8 cellular contexts compared by ENCODE assay signal in genomic region chr17:18258356-18259038, GRCh38. TPM values are rescaled to one million over a fixed set of nuclear protein-coding genes. Genes with fewer than 3 reads are reported as not detected.
DNase-seq lines count a peak whose midpoint lies in the region; ATAC-seq and TF ChIP-seq lines count a peak whose summit lies in the region.

Gene FLII, minus strand, starts transcription at chr17:18258738. Its CDS starts 48 bp downstream, at chr17:18258690.

- DNase-seq in SJSA1 (ENCODE audit: low read depth in 1 of 2, low spot score in 2 of 2) (peak in 1 of 2 experiments; percentile 85), glutamatergic neuron (peak; percentile 59), nucleus accumbens (lab: John Stamatoyannopoulos, UW) (peak in 47 of 56 donors; percentile 11 to 78 (median 59)), tibial artery (peak in 1 of 2 donors; percentile 43)

- H3K9me3 Mint-ChIP-seq in activated naive CD8-positive, alpha-beta T cell (ENCODE audit: low read depth) = no peaks in the 10 kb centered on the region
- H3K9me3 Mint-ChIP-seq in glutamatergic neuron (ENCODE audit: unreplicated experiment) = no peaks in the 10 kb centered on the region

- intact Hi-C loops in tibial artery (cut with DNase I; ENCODE audit: low total_unique reads) = no loop called here

- peak within 1 kb of the TSS; percentile 98 for H3K4me3 Mint-ChIP-seq in activated naive CD8-positive, alpha-beta T cell
- H3K4me3 Mint-ChIP-seq in glutamatergic neuron (ENCODE audit: unreplicated experiment) = peak within 1 kb of the TSS; percentile 98

- ATAC-seq in HG02981 (IDR thresholded peaks at IDR 0.05; ENCODE audit: unreplicated experiment) (peak; percentile 28), GM21786 (IDR thresholded peaks at IDR 0.05; ENCODE audit: unreplicated experiment) (no peak)

- H3K27me3 ChIP-seq in SJSA1 (replicated peaks) (no peaks in the 10 kb centered on the region), tibial artery (no peaks in the 10 kb centered on the region)

- H3K4me1 ChIP-seq in SJSA1 (replicated peaks) = peaks cover 37% of the 10 kb centered on the region
- peaks cover 0 to 58% (median 45%) of the 10 kb centered on the region in 4 donors for H3K4me1 ChIP-seq in tibial artery

- H3K4me3 ChIP-seq in GM08714 (ENCODE audit: low read length) (peak within 1 kb of the TSS; percentile 79), SJSA1 (peak within 1 kb of the TSS; percentile 99), tibial artery (peak within 1 kb of the TSS; percentile 89 to 93)

- H3K4me1 Mint-ChIP-seq in activated naive CD8-positive, alpha-beta T cell (ENCODE audit: low read depth) = peaks cover 41% of the 10 kb centered on the region
- no peaks in the 10 kb centered on the region for H3K4me1 Mint-ChIP-seq in glutamatergic neuron (ENCODE audit: low read depth, unreplicated experiment)

- no peaks in the 10 kb centered on the region for H3K9me3 ChIP-seq in SJSA1 (replicated peaks)
- H3K9me3 ChIP-seq in tibial artery = no peaks in the 10 kb centered on the region

- H3K27ac ChIP-seq in SJSA1 (peak within 1 kb of the TSS; percentile 95), tibial artery (peak within 1 kb of the TSS; percentile 98 to 99)

- no peaks in the 10 kb centered on the region for H3K36me3 Mint-ChIP-seq in activated naive CD8-positive, alpha-beta T cell
- no peaks in the 10 kb centered on the region for H3K36me3 Mint-ChIP-seq in glutamatergic neuron (ENCODE audit: unreplicated experiment)

- H3K27ac Mint-ChIP-seq in activated naive CD8-positive, alpha-beta T cell = peak within 1 kb of the TSS; percentile 93
- peak within 1 kb of the TSS; percentile 95 for H3K27ac Mint-ChIP-seq in glutamatergic neuron (ENCODE audit: unreplicated experiment)

- no peaks in the 10 kb centered on the region for H3K27me3 Mint-ChIP-seq in activated naive CD8-positive, alpha-beta T cell
- no peaks in the 10 kb centered on the region for H3K27me3 Mint-ChIP-seq in glutamatergic neuron (ENCODE audit: unreplicated experiment)

- H3K36me3 ChIP-seq in SJSA1 (peaks cover 58% of the 10 kb centered on the region), tibial artery (peaks cover 27 to 45% (median 39%) of the 10 kb centered on the region in 3 donors)

- TF ChIP-seq CTCF in glutamatergic neuron (IDR thresholded peaks at IDR 0.05; ENCODE audit: partially characterized antibody, unreplicated experiment) (no peak), tibial artery (IDR thresholded peaks at IDR 0.05) (no peak)

RNA-seq across cellular contexts. Expression of gene FLII, which starts in this region (rescaled TPM):
- 115 TPM in 2 replicates for total RNA-seq in SJSA1 (2014; rRNA removed; shearing (Covaris generic))
- 203 TPM for total RNA-seq in glutamatergic neuron (ENCODE audit: unreplicated experiment)
